Comparison of ENCODE assay signal across 24 cellular contexts in the genomic region with DNA sequence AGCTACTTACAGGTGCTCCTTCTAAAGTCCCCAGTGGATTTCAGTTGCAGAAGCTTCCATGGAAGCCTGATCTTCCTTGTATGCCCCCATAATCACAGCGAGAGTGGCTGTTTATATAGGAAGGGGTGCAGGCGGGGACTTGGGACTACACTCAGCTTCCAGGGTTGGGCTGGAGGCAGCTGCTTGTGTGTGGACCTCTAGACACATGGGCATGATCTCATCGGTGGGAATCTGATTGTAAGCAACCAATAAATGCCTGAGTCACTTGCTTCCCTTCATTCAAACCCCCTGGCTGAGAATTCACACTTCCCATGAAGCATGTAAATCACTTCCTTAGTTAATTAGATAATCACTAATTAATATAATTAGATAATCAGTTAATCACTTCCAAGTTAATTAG. TPM values are rescaled to one million over a fixed set of nuclear protein-coding genes. Genes with fewer than 3 reads are reported as not detected.
A peak's percentile ranks its signal among the peaks of the same experiment; 100 is the strongest.
DNase-seq lines count a peak whose midpoint lies in the region; ATAC-seq, FAIRE-seq and TF ChIP-seq lines count a peak whose summit lies in the region.
"Had no signal": no experiment of that assay in that cellular context is flagged by ENCODE, and none has a peak within 500 bp of the region (broad histone marks: within the 10 kb centered on the region; RNA-seq: fewer than 3 reads in every experiment).

No MANE protein-coding gene starts in this region.

- in situ Hi-C loops in GM23248 (cut with MboI) (no loop called here), mammary epithelial cell (cut with MboI; ENCODE audit: low sequenced_read_pairs in 2 of 2) (no loop called here)

- POLR2A ChIA-PET in A549 (lab: Yijun Ruan, JAX) = interaction anchor here (0.9 kb wide), 1 partner anchor 802 kb away, joined by 3 read pairs; no protein-coding TSS in a partner anchor

- dilution Hi-C loops in mammary epithelial cell (cut with HindIII; ENCODE audit: low sequenced_read_pairs) = no loop called here

- H3K4me2 ChIP-seq in A549 (no peak overlapping the region), GM23248 (ENCODE audit: unreplicated experiment) (no peak overlapping the region), hepatocyte (no peak overlapping the region), mammary epithelial cell (ENCODE audit: insufficient read depth, low read depth, low read length) (no peak overlapping the region), smooth muscle cell (no peak overlapping the region)

- CTCF ChIA-PET in A549 (lab: Yijun Ruan, JAX) = interaction anchor here (0.7 to 6.0 kb wide), 12 partner anchors 8 to 780 kb away, joined by 3 to 35 read pairs (median 6); a partner anchor contains a TSS
- CTCF ChIA-PET in mammary epithelial cell (lab: Charles Lee; ENCODE audit: low non-redundant PET) = no interaction called here

- H3K79me2 ChIP-seq in GM23248 (ENCODE audit: insufficient read depth) = no peaks in the 10 kb centered on the region
- H3K79me2 ChIP-seq in hepatocyte = no peaks in the 10 kb centered on the region
- no peaks in the 10 kb centered on the region for H3K79me2 ChIP-seq in mammary epithelial cell (ENCODE audit: insufficient read depth, low read length)
- no peaks in the 10 kb centered on the region for H3K79me2 ChIP-seq in smooth muscle cell (ENCODE audit: low read depth)

- WGBS in A549 (ENCODE audit: missing lambda C conversion rate) = 81% methylated on average over 3 of the region's 3 CpGs
- WGBS in GM23248 (ENCODE audit: low coverage in 1 of 2, low lambda C conversion rate in 2 of 2, missing lambda C conversion rate in 2 of 2), 2 experiments = 84 to 89% methylated on average over 3 of the region's 3 CpGs
- WGBS in hepatocyte (ENCODE audit: low lambda C conversion rate, missing lambda C conversion rate) = 54% methylated on average over 3 of the region's 3 CpGs
- 69% methylated on average over 3 of the region's 3 CpGs for WGBS in mammary epithelial cell (ENCODE audit: low coverage, missing lambda C conversion rate)
- WGBS in smooth muscle cell (ENCODE audit: low lambda C conversion rate) = 62% methylated on average over 3 of the region's 3 CpGs

- H4K20me1 ChIP-seq in GM23248 (ENCODE audit: insufficient read depth) (no peaks in the 10 kb centered on the region), hepatocyte (ENCODE audit: insufficient read depth, poor library complexity, severe bottlenecking) (no peaks in the 10 kb centered on the region), mammary epithelial cell (ENCODE audit: insufficient read depth, low read length) (no peaks in the 10 kb centered on the region), smooth muscle cell (ENCODE audit: low read depth) (no peaks in the 10 kb centered on the region)

- H2AFZ ChIP-seq in GM23248 = no peak overlapping the region
- H2AFZ ChIP-seq in hepatocyte = no peak overlapping the region
- H2AFZ ChIP-seq in mammary epithelial cell (ENCODE audit: low read depth, low read length) = no peak overlapping the region
- no peak overlapping the region for H2AFZ ChIP-seq in smooth muscle cell (ENCODE audit: low read depth)

- H3K4me1 ChIP-seq in A549 (peaks cover 15% of the 10 kb centered on the region), GM23248 (ENCODE audit: insufficient read depth) (no peaks in the 10 kb centered on the region), hepatocyte (ENCODE audit: insufficient read depth) (peaks cover 3% of the 10 kb centered on the region), mammary epithelial cell (ENCODE audit: insufficient read depth, low read length) (no peaks in the 10 kb centered on the region), smooth muscle cell (ENCODE audit: low read depth) (no peaks in the 10 kb centered on the region)
- H3K4me1 ChIP-seq: uterus had no signal

- TF ChIP-seq RAD21 in A549 (conservative IDR thresholded peaks at IDR 0.05 in 1 of 2, IDR thresholded peaks at IDR 0.05 in 1 of 2) = no peak

- TF ChIP-seq EP300 in A549 (IDR thresholded peaks at IDR 0.05) = no peak

- no peaks in the 10 kb centered on the region for H3F3A ChIP-seq in GM23248 (ENCODE audit: insufficient read depth)
- H3F3A ChIP-seq in smooth muscle cell (ENCODE audit: low read depth) = no peaks in the 10 kb centered on the region

- FAIRE-seq in A549 (lab: Jason Lieb, UNC) = peak; percentile 51
- FAIRE-seq: GM12891 had no signal

- H3K9me2 ChIP-seq in GM23248 (ENCODE audit: insufficient read depth) = no peaks in the 10 kb centered on the region
- H3K9me2 ChIP-seq in hepatocyte (replicated peaks; ENCODE audit: insufficient read depth) = no peaks in the 10 kb centered on the region

- H3K36me3 ChIP-seq in GM23248 (ENCODE audit: low read depth) (no peaks in the 10 kb centered on the region), hepatocyte (replicated peaks; ENCODE audit: insufficient read depth, low read depth) (no peaks in the 10 kb centered on the region), mammary epithelial cell (ENCODE audit: insufficient read depth, low read length) (no peaks in the 10 kb centered on the region), smooth muscle cell (ENCODE audit: low read depth) (no peaks in the 10 kb centered on the region)
- H3K36me3 ChIP-seq: uterus had no signal

- TF ChIP-seq CTCF in A549 (IDR thresholded peaks at IDR 0.05) = no peak
- TF ChIP-seq CTCF in hepatocyte (IDR thresholded peaks at IDR 0.05; ENCODE audit: poor library complexity) = no peak
- no peak for TF ChIP-seq CTCF in mammary epithelial cell (conservative IDR thresholded peaks at IDR 0.05 in 1 of 2, IDR thresholded peaks at IDR 0.05 in 1 of 2; ENCODE audit: extremely low read depth in 1 of 2, insufficient read depth in 1 of 2, low read depth in 1 of 2, low read length in 2 of 2)
- no peak for TF ChIP-seq CTCF in smooth muscle cell (IDR thresholded peaks at IDR 0.05; ENCODE audit: borderline replicate concordance, insufficient read depth, poor library complexity, severe bottlenecking)

- ATAC-seq in A549 = peak in 1 of 2 experiments; percentile 27; a peak in 1 of 6 replicates
- ATAC-seq: activated naive CD4-positive, alpha-beta T cell treated with anti-CD3 and anti-CD28 coated beads, Interleukin-2, amount 50 U/mL, for 72 hours; activated T-cell treated with anti-CD3 and anti-CD28 coated beads, Interleukin-2, amount 50 U/mL, for 4 hours had no signal

- H3K9me3 ChIP-seq in A549 = no peaks in the 10 kb centered on the region
- H3K9me3 ChIP-seq in GM23248 (ENCODE audit: low read depth) = no peaks in the 10 kb centered on the region
- no peaks in the 10 kb centered on the region for H3K9me3 ChIP-seq in hepatocyte (ENCODE audit: low read depth)
- H3K9me3 ChIP-seq in mammary epithelial cell (replicated peaks; ENCODE audit: insufficient read depth, low read length) = no peaks in the 10 kb centered on the region
- H3K9me3 ChIP-seq in smooth muscle cell (replicated peaks; ENCODE audit: low read depth) = no peaks in the 10 kb centered on the region
- H3K9me3 ChIP-seq: uterus had no signal

- H3K4me3 ChIP-seq in A549 (no peak overlapping the region), GM23248 (no peak overlapping the region), hepatocyte (no peak overlapping the region), mammary epithelial cell (replicated peaks in 1 of 3; ENCODE audit: insufficient read depth in 1 of 3, low read depth in 2 of 3, low read length in 3 of 3) (no peak overlapping the region), smooth muscle cell (no peak overlapping the region)
- H3K4me3 ChIP-seq: uterus had no signal

- intact Hi-C loops in mammary epithelial cell (cut with micrococcal nuclease) = no loop called here

- peaks cover 14% of the 10 kb centered on the region; the same call in 1 of the 2 replicates for H3K27me3 ChIP-seq in GM23248 (replicated peaks; ENCODE audit: insufficient read depth)
- H3K27me3 ChIP-seq in hepatocyte = no peaks in the 10 kb centered on the region
- peaks cover 3% of the 10 kb centered on the region for H3K27me3 ChIP-seq in mammary epithelial cell (ENCODE audit: insufficient read depth, low read length)
- peaks cover 29% of the 10 kb centered on the region for H3K27me3 ChIP-seq in smooth muscle cell (ENCODE audit: low read depth)
- H3K27me3 ChIP-seq: uterus had no signal

- H3K27ac ChIP-seq in A549 (peak overlapping the region in 1 of 2 experiments; percentile 31; a peak in 1 of 6 replicates), GM23248 (no peak overlapping the region), hepatocyte (peak overlapping the region; percentile 19), mammary epithelial cell (ENCODE audit: insufficient read depth, low read depth, low read length) (no peak overlapping the region), smooth muscle cell (ENCODE audit: low read depth) (no peak overlapping the region)
- H3K27ac ChIP-seq: uterus had no signal

- DNase-seq in A549 (ENCODE audit: low read depth in 1 of 2, low spot score in 1 of 2) = no peak
- DNase-seq in GM23248 = peak; percentile 7
- DNase-seq in NCI-H774 (lab: John Stamatoyannopoulos, UW) = peak; percentile 66
- DNase-seq in hepatocyte (ENCODE audit: low spot score) = peak; percentile 37
- no peak for DNase-seq in mammary epithelial cell
- DNase-seq in HPDE6-E6E7 (ENCODE audit: extremely low spot score) = no peak
- DNase-seq in NCI-H1105 treated with DMSO at 0.1 percent for 48 hours (lab: John Stamatoyannopoulos, UW) = no peak
- DNase-seq in smooth muscle cell (lab: John Stamatoyannopoulos, UW; ENCODE audit: unreplicated experiment) = no peak
- DNase-seq: activated CD4-positive, alpha-beta memory T cell treated with anti-CD3 and anti-CD28 coated beads, Interleukin-2, amount 10 ng/mL, durations not matched to agents 7 days and 5 days; activated T-cell treated with anti-CD3 and anti-CD28 coated beads, Interleukin-2, amount 50 U/mL, for 4 hours; erythroblast; GDM1; glutamatergic neuron; immature natural killer cell; NCI-H1694; NCI-H526; stimulated activated CD4-positive, alpha-beta T cell treated with anti-CD3 and anti-CD28 coated beads, Interleukin-15, amount 100 ng/mL, for 24 hours; SW 1271; uterus had no signal

- no peak for TF ChIP-seq POLR2A in A549 (IDR thresholded peaks at IDR 0.05; ENCODE audit: low read length)

- no TSS peak for BruUV-seq in mammary epithelial cell (replicated peaks; lab: Mats Ljungman, UMichigan)

- H3K9ac ChIP-seq in GM23248 (no peak overlapping the region), mammary epithelial cell (ENCODE audit: insufficient read depth, low read length) (no peak overlapping the region), smooth muscle cell (ENCODE audit: low read depth) (no peak overlapping the region)

RNA-seq across cellular contexts. Expression of a gene that starts 1.0 kb away (rescaled TPM):
- polyA plus RNA-seq in A549 (2011; rRNA removed) (0.28 and 0.34 TPM in 2 replicates), A549 (2017; fragmentation: RNase III; extraction: RNeasy Plus Mini Kit Qiagen cat#74134 plus additional on column Dnase treatment) (not detected in 3 replicates), GM23248 (2016; fragmentation: Nextera tagmentation; extraction: Ambion mirVana) (not detected in 2 replicates), hepatocyte (1.5 and 1.6 TPM in 2 replicates), mammary epithelial cell (not detected), smooth muscle cell (not detected in 2 replicates)
- polyA plus RNA-seq in A549 (2012; cell fraction: cytosol; rRNA removed) = 0.01 TPM in 1 of 2 replicates, not detected in the other
- 0.04 and 0.06 TPM in 2 replicates for polyA plus RNA-seq in A549 (2012; cell fraction: nucleus; rRNA removed)
- polyA minus RNA-seq in A549 (2011; rRNA and poly(A)+ RNA removed) = not detected in 2 replicates
- not detected in 2 replicates for total RNA-seq in GM23248 (2014; rRNA removed; shearing (Covaris generic))
- total RNA-seq in hepatocyte (2.4 and 3.4 TPM in 2 replicates), mammary epithelial cell (not detected), smooth muscle cell (not detected in 2 replicates)
- polyA minus RNA-seq in mammary epithelial cell = not detected
- total RNA-seq: activated CD4-positive, alpha-beta memory T cell treated with anti-CD3 and anti-CD28 coated beads, Interleukin-2, amount 10 ng/mL, durations not matched to agents 7 days and 5 days; activated naive CD4-positive, alpha-beta T cell treated with anti-CD3 and anti-CD28 coated beads, Interleukin-2, amount 50 U/mL, for 72 hours; neural crest cell; RPMI7951 had no signal
- polyA plus RNA-seq: immature natural killer cell had no signal

RNA-seq across cellular contexts. Expression of a gene that starts 19.1 kb away (rescaled TPM):
- polyA plus RNA-seq in A549 (2011; rRNA removed) = not detected in 2 replicates
- not detected in 2 replicates for polyA plus RNA-seq in A549 (2012; cell fraction: cytosol; rRNA removed)
- not detected in 2 replicates for polyA plus RNA-seq in A549 (2012; cell fraction: nucleus; rRNA removed)
- polyA plus RNA-seq in A549 (2017; fragmentation: RNase III; extraction: RNeasy Plus Mini Kit Qiagen cat#74134 plus additional on column Dnase treatment) = not detected in 3 replicates
- polyA minus RNA-seq in A549 (2011; rRNA and poly(A)+ RNA removed) = not detected in 2 replicates
- not detected in 2 replicates for total RNA-seq in GM23248 (2014; rRNA removed; shearing (Covaris generic))
- polyA plus RNA-seq in GM23248 (2016; fragmentation: Nextera tagmentation; extraction: Ambion mirVana) = not detected in 2 replicates
- total RNA-seq in hepatocyte = not detected in 2 replicates
- not detected in 2 replicates for polyA plus RNA-seq in hepatocyte
- not detected for total RNA-seq in mammary epithelial cell
- not detected for polyA plus RNA-seq in mammary epithelial cell
- not detected for polyA minus RNA-seq in mammary epithelial cell
- total RNA-seq in smooth muscle cell = not detected in 2 replicates
- polyA plus RNA-seq in smooth muscle cell = not detected in 2 replicates
- total RNA-seq: activated CD4-positive, alpha-beta memory T cell treated with anti-CD3 and anti-CD28 coated beads, Interleukin-2, amount 10 ng/mL, durations not matched to agents 7 days and 5 days; activated naive CD4-positive, alpha-beta T cell treated with anti-CD3 and anti-CD28 coated beads, Interleukin-2, amount 50 U/mL, for 72 hours; activated T-cell treated with anti-CD3 and anti-CD28 coated beads, Interleukin-2, amount 50 U/mL, for 4 hours; mesenteric fat pad; neural crest cell; RPMI7951; uterus had no signal
- polyA plus RNA-seq: immature natural killer cell had no signal

RNA-seq across cellular contexts. Expression of a gene that starts 51.4 kb away (rescaled TPM):
- polyA plus RNA-seq in A549 (2011; rRNA removed) (not detected in 2 replicates), A549 (2017; fragmentation: RNase III; extraction: RNeasy Plus Mini Kit Qiagen cat#74134 plus additional on column Dnase treatment) (not detected in 3 replicates), GM23248 (2016; fragmentation: Nextera tagmentation; extraction: Ambion mirVana) (0.13 TPM in 1 of 2 replicates, not detected in the other), hepatocyte (2.0 and 4.0 TPM in 2 replicates), mammary epithelial cell (2.5 TPM), smooth muscle cell (4.5 and 14.4 TPM in 2 replicates)
- not detected in 2 replicates for polyA plus RNA-seq in A549 (2012; cell fraction: cytosol; rRNA removed)
- not detected in 2 replicates for polyA plus RNA-seq in A549 (2012; cell fraction: nucleus; rRNA removed)
- not detected in 2 replicates for polyA minus RNA-seq in A549 (2011; rRNA and poly(A)+ RNA removed)
- not detected in 2 replicates for total RNA-seq in GM23248 (2014; rRNA removed; shearing (Covaris generic))
- total RNA-seq in hepatocyte (4.0 and 6.4 TPM in 2 replicates), mammary epithelial cell (10 to 100 TPM in 1 of 2 donors, 1 to 10 TPM in 1; 1.5 to 94.5 TPM), smooth muscle cell (39.7 and 46.3 TPM in 2 replicates)
- not detected for polyA minus RNA-seq in mammary epithelial cell
- total RNA-seq: activated CD4-positive, alpha-beta memory T cell treated with anti-CD3 and anti-CD28 coated beads, Interleukin-2, amount 10 ng/mL, durations not matched to agents 7 days and 5 days; activated naive CD4-positive, alpha-beta T cell treated with anti-CD3 and anti-CD28 coated beads, Interleukin-2, amount 50 U/mL, for 72 hours; activated T-cell treated with anti-CD3 and anti-CD28 coated beads, Interleukin-2, amount 50 U/mL, for 4 hours; neural crest cell; RPMI7951 had no signal
- polyA plus RNA-seq: immature natural killer cell had no signal

Comparison
In these comparisons a context has a peak if more than half of its experiments do, and no peak if none do; other contexts are left out.
1. DNase-seq: peak in GM23248 (single experiment), NCI-H774 (single experiment) and hepatocyte (single experiment); none in A549 (0 of 2), mammary epithelial cell (single experiment), HPDE6-E6E7 (single experiment), NCI-H1105 treated with DMSO at 0.1 percent for 48 hours (single experiment) and smooth muscle cell (single experiment).